ENCODE assay signal across 18 cellular contexts in the genomic region with DNA sequence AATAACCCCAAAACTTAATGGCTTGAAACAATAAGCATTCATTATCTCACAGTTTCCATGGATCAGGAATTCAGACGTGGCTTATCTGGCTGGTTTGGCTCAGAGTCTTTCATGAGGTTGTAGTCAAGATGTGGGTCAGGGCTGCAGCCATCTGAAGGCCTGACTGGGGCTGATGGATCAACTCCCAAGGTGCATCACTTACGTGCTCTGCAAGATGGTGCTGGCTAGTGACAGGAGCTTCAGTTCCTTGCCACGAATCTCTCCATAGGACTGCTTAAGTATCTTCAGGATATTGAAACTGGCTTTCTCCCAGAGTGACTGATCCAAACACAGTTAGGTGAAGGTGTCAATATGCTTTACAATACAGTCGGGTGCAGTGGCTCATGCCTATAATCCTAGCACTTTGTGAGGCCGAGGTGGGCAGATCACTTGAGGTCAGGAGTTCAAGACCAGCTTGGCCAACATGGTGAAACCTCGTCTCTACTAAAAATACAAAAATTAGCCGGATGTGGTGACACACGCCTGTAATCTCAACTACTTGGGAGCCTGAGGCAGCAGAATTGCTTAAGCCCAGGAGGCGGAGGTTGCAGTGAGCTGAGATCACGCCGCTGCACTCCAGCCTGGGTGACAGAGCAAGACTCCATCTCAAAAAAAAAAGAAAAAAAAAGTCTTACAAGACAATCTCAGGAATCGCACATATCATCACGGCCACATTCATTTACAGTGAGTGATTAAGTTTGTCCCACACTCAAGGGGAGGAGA. TPM values are rescaled to one million over a fixed set of nuclear protein-coding genes. Genes with fewer than 3 reads are reported as not detected.
A peak's percentile ranks its signal among the peaks of the same experiment; 100 is the strongest.
DNase-seq lines count a peak whose midpoint lies in the region; ATAC-seq, FAIRE-seq and TF ChIP-seq lines count a peak whose summit lies in the region.
"Had no signal": no experiment of that assay in that cellular context is flagged by ENCODE, and none has a peak within 500 bp of the region (broad histone marks: within the 10 kb centered on the region; RNA-seq: fewer than 3 reads in every experiment).

No MANE protein-coding gene starts in this region.

- TF ChIP-seq CTCF in NB4 (IDR thresholded peaks at IDR 0.05; ENCODE audit: low read depth, low read length) (no peak), bronchial epithelial cell (IDR thresholded peaks at IDR 0.05; ENCODE audit: insufficient read depth, low read length, severe bottlenecking) (no peak)

- TF ChIP-seq POLR2A in NB4 (IDR thresholded peaks at IDR 0.05; ENCODE audit: extremely low read depth, insufficient read length): no peak

- ATAC-seq in GM21390 (IDR thresholded peaks at IDR 0.05; ENCODE audit: unreplicated experiment): no peak
- ATAC-seq: HCT116 had no signal

- DNase-seq in M059J (ENCODE audit: low read depth): peak; percentile 5
- DNase-seq in NB4 (ENCODE audit: low read depth): peak; percentile 15
- DNase-seq in bronchial epithelial cell (ENCODE audit: low read depth): no peak
- no peak for DNase-seq in NCI-H2029 (lab: John Stamatoyannopoulos, UW)
- DNase-seq in NCI-H1436 treated with DMSO at 0.1 percent for 48 hours (lab: John Stamatoyannopoulos, UW): no peak
- DNase-seq: ACHN; BE2C; Caco-2; CD4-positive, alpha-beta T cell; GOT3; H7; HFFc6 had no signal

- H3K27me3 ChIP-seq in bronchial epithelial cell (ENCODE audit: control insufficient read depth, insufficient read depth, low read length): peaks cover 1% of the 10 kb centered on the region
- H3K27me3 ChIP-seq: BE2C had no signal

- no peaks in the 10 kb centered on the region for H3K36me3 ChIP-seq in bronchial epithelial cell (ENCODE audit: control insufficient read depth, insufficient read depth, low read length)
- H3K36me3 ChIP-seq: BE2C had no signal

- H3K4me3 ChIP-seq in NB4 (ENCODE audit: low read depth, low read length) (no peak overlapping the region), bronchial epithelial cell (ENCODE audit: low read depth, low read length) (no peak overlapping the region)

- peak; percentile 79 for FAIRE-seq in bronchial epithelial cell (lab: Jason Lieb, UNC)
- FAIRE-seq: A204.1, D721Med, G401.6, GM12891 had no signal

RNA-seq across cellular contexts. Expression of a gene that starts 28.5 kb away (rescaled TPM):
- 9.2 and 15.9 TPM in 2 replicates for total RNA-seq in M059J (2014; rRNA removed; shearing (Covaris generic))
- 9.6 and 11.1 TPM in 2 replicates for total RNA-seq in bronchial epithelial cell

Comparison
In these comparisons a context has a peak if more than half of its experiments do, and no peak if none do; other contexts are left out.
1. DNase-seq: peak in M059J (single experiment) and NB4 (single experiment); none in bronchial epithelial cell (single experiment), NCI-H2029 (single experiment) and NCI-H1436 treated with DMSO at 0.1 percent for 48 hours (single experiment).